22 cellular contexts compared by ENCODE assay signal in the genomic region with DNA sequence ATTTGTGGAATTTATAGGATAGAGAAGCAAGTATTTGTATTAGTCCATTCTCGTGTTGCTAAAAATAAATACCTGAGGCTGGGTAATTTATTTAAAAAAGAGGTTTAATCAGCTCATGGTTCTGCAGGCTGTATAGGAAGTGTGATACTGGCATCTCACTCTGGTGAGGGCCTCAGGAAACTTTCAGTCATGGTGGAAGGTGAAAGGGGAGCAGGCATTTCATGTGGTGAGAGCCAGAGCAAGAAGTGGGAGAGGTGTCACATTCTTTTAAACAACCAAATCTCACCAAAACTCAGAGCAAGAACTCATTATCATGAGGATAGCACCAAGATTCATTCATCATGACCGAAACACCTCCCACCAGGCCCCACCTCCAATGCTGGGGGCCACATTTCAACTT.
"Had no signal": no experiment of that assay in that cellular context is flagged by ENCODE, and none has a peak within 500 bp of the region (broad histone marks: within the 10 kb centered on the region; RNA-seq: fewer than 3 reads in every experiment).

No MANE protein-coding gene starts in this region.

- H3K4me2 ChIP-seq: neural progenitor cell had no signal

- H3K4me1 ChIP-seq: gastrocnemius medialis, sigmoid colon had no signal

- H3K27ac ChIP-seq: epithelial cell of prostate, esophagus muscularis mucosa, gastrocnemius medialis, heart right ventricle, neural progenitor cell, ovary, right atrium auricular region, sigmoid colon, skin epidermis, suprapubic skin, thyroid gland, upper lobe of left lung, uterus had no signal

- H3K27me3 ChIP-seq: esophagus muscularis mucosa, gastrocnemius medialis, heart right ventricle, neural progenitor cell, ovary, right atrium auricular region, sigmoid colon, suprapubic skin, thyroid gland, upper lobe of left lung, uterus had no signal

- H3K9me3 ChIP-seq: esophagus muscularis mucosa, gastrocnemius medialis, ovary, suprapubic skin, thyroid gland, upper lobe of left lung, uterus had no signal

- H3K4me3 Mint-ChIP-seq: dendritic cell treated with granulocyte-macrophage colony-stimulating factor and Interleukin-4, amounts not matched to agents 40 ng/mL and 50 ng/mL, for 4 days; effector memory CD8-positive, alpha-beta T cell; natural killer cell; neural progenitor cell had no signal

- H3K36me3 ChIP-seq: neural progenitor cell, ovary, uterus had no signal

- ATAC-seq: effector memory CD8-positive, alpha-beta T cell; gastrocnemius medialis; heart right ventricle; left lobe of liver; natural killer cell had no signal

- H3K9ac ChIP-seq: neural progenitor cell had no signal

- DNase-seq: effector memory CD8-positive, alpha-beta T cell; gastrocnemius medialis; heart right ventricle; hypothalamus; mammary epithelial cell; natural killer cell; nucleus accumbens; ovary; sigmoid colon; stimulated activated CD4-positive, alpha-beta T cell treated with anti-CD3 and anti-CD28 coated beads, Interleukin-12 subunit alpha, Interleukin-12 subunit beta, amount 100 ng/mL, for 4 hours; stimulated activated naive CD4-positive, alpha-beta T cell; thyroid gland; upper lobe of left lung; uterus had no signal

- H3K36me3 Mint-ChIP-seq: natural killer cell had no signal

- H3K4me3 ChIP-seq: esophagus muscularis mucosa, gastrocnemius medialis, heart right ventricle, neural progenitor cell, ovary, right atrium auricular region, sigmoid colon, skin epidermis, suprapubic skin, thyroid gland, upper lobe of left lung, uterus had no signal

- H3K27me3 Mint-ChIP-seq: dendritic cell treated with granulocyte-macrophage colony-stimulating factor and Interleukin-4, amounts not matched to agents 40 ng/mL and 50 ng/mL, for 4 days; effector memory CD8-positive, alpha-beta T cell had no signal

- H3K27ac Mint-ChIP-seq: dendritic cell treated with granulocyte-macrophage colony-stimulating factor and Interleukin-4, amounts not matched to agents 40 ng/mL and 50 ng/mL, for 4 days; effector memory CD8-positive, alpha-beta T cell; natural killer cell; neural progenitor cell had no signal

- H3K9me3 Mint-ChIP-seq: dendritic cell treated with granulocyte-macrophage colony-stimulating factor and Interleukin-4, amounts not matched to agents 40 ng/mL and 50 ng/mL, for 4 days; effector memory CD8-positive, alpha-beta T cell; natural killer cell had no signal

- H2AFZ ChIP-seq: neural progenitor cell had no signal
